ENCODE assay signal across 40 cellular contexts in the genomic region with DNA sequence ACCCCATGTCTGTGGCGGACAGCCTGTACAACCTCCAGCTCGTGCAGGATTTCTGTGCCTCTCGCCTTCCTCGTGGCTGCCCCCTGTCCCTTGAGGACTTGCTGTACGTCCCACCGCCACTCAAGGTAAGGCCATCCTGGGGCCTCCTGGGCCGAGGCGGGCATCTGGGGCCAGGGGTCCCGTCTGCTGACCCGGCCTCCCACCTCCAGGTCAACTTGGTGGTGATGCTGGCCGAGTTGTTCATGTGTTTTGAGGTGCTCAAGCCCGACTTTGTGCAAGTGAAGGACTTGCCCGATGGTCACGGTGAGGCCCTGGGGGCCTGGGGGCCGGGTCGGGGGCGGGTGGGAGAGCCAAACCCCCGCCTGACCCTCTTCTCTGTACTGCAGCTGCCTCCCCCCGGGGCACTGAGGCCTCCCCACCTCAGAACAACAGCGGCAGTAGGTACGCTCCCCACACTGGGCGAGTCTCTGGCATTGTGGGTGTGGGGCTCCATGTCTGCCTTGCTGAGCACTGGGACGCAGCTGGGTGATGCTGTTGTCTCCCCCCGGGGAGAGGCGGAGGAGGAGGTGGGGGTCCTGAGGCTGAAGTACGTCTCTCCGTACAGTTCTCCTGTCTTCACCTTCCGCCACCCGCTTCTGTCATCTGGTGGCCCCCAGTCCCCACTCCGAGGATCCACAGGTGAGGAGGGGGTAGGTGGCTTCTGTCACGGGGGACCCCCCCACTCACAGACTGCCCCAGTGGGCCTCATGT. TPM values are rescaled to one million over a fixed set of nuclear protein-coding genes. Genes with fewer than 3 reads are reported as not detected.
"Had no signal": no experiment of that assay in that cellular context is flagged by ENCODE, and none has a peak within 500 bp of the region (broad histone marks: within the 10 kb centered on the region; RNA-seq: fewer than 3 reads in every experiment).

No MANE protein-coding gene starts in this region.

- ATAC-seq: activated CD4-positive, alpha-beta T cell treated with anti-CD3 and anti-CD28 coated beads for 36 hours; activated CD4-positive, CD25-positive, alpha-beta regulatory T cell treated with anti-CD3 and anti-CD28 coated beads, Interleukin-2, amount 50 U/mL, for 24 hours; activated CD8-positive, alpha-beta memory T cell treated with anti-CD3 and anti-CD28 coated beads, Interleukin-2, amount 10 ng/mL, durations not matched to agents 7 days and 5 days; activated CD8-positive, alpha-beta T cell treated with anti-CD3 and anti-CD28 coated beads, Interleukin-2, amount 10 ng/mL, durations not matched to agents 7 days and 5 days; activated naive CD4-positive, alpha-beta T cell treated with anti-CD3 and anti-CD28 coated beads, Interleukin-2, amount 50 U/mL, for 72 hours; activated T-cell treated with anti-CD3 and anti-CD28 coated beads, Interleukin-2, amount 50 U/mL, for 4 hours; activated T-cell treated with anti-CD3 and anti-CD28 coated beads, Interleukin-2, amount 50 U/mL, for 72 hours; WTC11 had no signal

- FAIRE-seq: astrocyte, TTC549 had no signal

- H3K27ac Mint-ChIP-seq: activated CD4-positive, alpha-beta memory T cell treated with anti-CD3 and anti-CD28 coated beads, Interleukin-2, amount 10 ng/mL, durations not matched to agents 7 days and 5 days; activated CD4-positive, alpha-beta T cell treated with anti-CD3 and anti-CD28 coated beads for 36 hours; activated CD4-positive, alpha-beta T cell treated with anti-CD3 and anti-CD28 coated beads, Interleukin-2, amount 10 ng/mL, durations not matched to agents 7 days and 5 days; activated CD8-positive, alpha-beta memory T cell treated with anti-CD3 and anti-CD28 coated beads, Interleukin-2, amount 10 ng/mL, durations not matched to agents 7 days and 5 days; activated CD8-positive, alpha-beta T cell treated with anti-CD3 and anti-CD28 coated beads, Interleukin-2, amount 10 ng/mL, durations not matched to agents 7 days and 5 days; activated naive CD4-positive, alpha-beta T cell treated with anti-CD3 and anti-CD28 coated beads for 36 hours; activated naive CD4-positive, alpha-beta T cell treated with anti-CD3 and anti-CD28 coated beads, Interleukin-2, amount 50 U/mL, for 72 hours; activated naive CD8-positive, alpha-beta T cell treated with anti-CD3 and anti-CD28 coated beads for 36 hours; activated T-cell treated with anti-CD3 and anti-CD28 coated beads, Interleukin-2, amount 50 U/mL, for 72 hours; activated T-helper 2 cell treated with anti-CD3 and anti-CD28 coated beads, Interferon-gamma antibody, Interleukin-2, Interleukin-4, amounts not matched to agents 10 μg/mL and 5 μg/mL and 100 μg/mL, durations not matched to agents 14 hours and 24 hours and 36 hours; T-helper 1 cell treated with Interleukin-12 subunit alpha and Interleukin-12 subunit beta and Interleukin-4 antibody, amounts not matched to agents 30 μg/mL and 1 μg/mL, for 36 hours; T-helper 2 cell treated with Interferon-gamma antibody and Interleukin-4, amounts not matched to agents 5 μg/mL and 100 μg/mL, for 36 hours; WTC11 had no signal

- DNase-seq: activated CD4-positive, alpha-beta memory T cell treated with anti-CD3 and anti-CD28 coated beads, Interleukin-2, amount 10 ng/mL, durations not matched to agents 7 days and 5 days; activated CD4-positive, alpha-beta T cell treated with anti-CD3 and anti-CD28 coated beads for 1 hour; activated CD4-positive, alpha-beta T cell treated with anti-CD3 and anti-CD28 coated beads for 36 hours; activated CD4-positive, alpha-beta T cell treated with anti-CD3 and anti-CD28 coated beads for 48 hours; activated CD4-positive, alpha-beta T cell treated with anti-CD3 and anti-CD28 coated beads, Interleukin-2, amount 10 ng/mL, durations not matched to agents 7 days and 5 days; activated CD4-positive, alpha-beta T cell treated with anti-CD3 and anti-CD28 coated beads, Interleukin-2, amount 50 U/mL, for 48 hours; activated CD4-positive, CD25-positive, alpha-beta regulatory T cell; activated CD8-positive, alpha-beta memory T cell treated with anti-CD3 and anti-CD28 coated beads for 24 hours; activated CD8-positive, alpha-beta memory T cell treated with anti-CD3 and anti-CD28 coated beads, Interleukin-2, amount 10 ng/mL, durations not matched to agents 7 days and 5 days; activated CD8-positive, alpha-beta memory T cell treated with anti-CD3 and anti-CD28 coated beads, Interleukin-2, amount 50 U/mL, for 48 hours; activated CD8-positive, alpha-beta T cell treated with anti-CD3 and anti-CD28 coated beads, Interleukin-2, amount 10 ng/mL, durations not matched to agents 7 days and 5 days; activated effector memory CD4-positive, alpha-beta T cell treated with Interleukin-2 at 50 U/mL for 16 hours; activated gamma-delta T cell treated with Interleukin-2 at 50 U/mL for 16 hours; activated naive CD4-positive, alpha-beta T cell; activated naive CD4-positive, alpha-beta T cell treated with anti-CD3 and anti-CD28 coated beads for 36 hours; activated naive CD4-positive, alpha-beta T cell treated with anti-CD3 and anti-CD28 coated beads, Interleukin-2, amount 50 U/mL, for 16 hours; activated naive CD8-positive, alpha-beta T cell treated with anti-CD3 and anti-CD28 coated beads for 36 hours; activated T-cell treated with anti-CD3 and anti-CD28 coated beads, Interleukin-2, amount 50 U/mL, for 4 hours; activated T-cell treated with anti-CD3 and anti-CD28 coated beads, Interleukin-2, amount 50 U/mL, for 72 hours; adrenal gland; amniotic stem cell; aorta; body of pancreas; brain microvascular endothelial cell; central memory CD4-positive, alpha-beta T cell; SW 1271; T-helper 1 cell; T-helper 2 cell; T-helper 9 cell had no signal

- H3K27me3 ChIP-seq: adrenal gland, body of pancreas, brain microvascular endothelial cell, breast epithelium had no signal

- H3K4me3 Mint-ChIP-seq: activated CD4-positive, alpha-beta memory T cell treated with anti-CD3 and anti-CD28 coated beads, Interleukin-2, amount 10 ng/mL, durations not matched to agents 7 days and 5 days; activated CD4-positive, alpha-beta T cell treated with anti-CD3 and anti-CD28 coated beads for 36 hours; activated CD4-positive, alpha-beta T cell treated with anti-CD3 and anti-CD28 coated beads, Interleukin-2, amount 10 ng/mL, durations not matched to agents 7 days and 5 days; activated CD8-positive, alpha-beta memory T cell treated with anti-CD3 and anti-CD28 coated beads, Interleukin-2, amount 10 ng/mL, durations not matched to agents 7 days and 5 days; activated CD8-positive, alpha-beta T cell treated with anti-CD3 and anti-CD28 coated beads, Interleukin-2, amount 10 ng/mL, durations not matched to agents 7 days and 5 days; activated naive CD4-positive, alpha-beta T cell treated with anti-CD3 and anti-CD28 coated beads for 36 hours; activated naive CD8-positive, alpha-beta T cell treated with anti-CD3 and anti-CD28 coated beads for 36 hours; activated T-cell treated with anti-CD3 and anti-CD28 coated beads, Interleukin-2, amount 50 U/mL, for 4 hours; activated T-cell treated with anti-CD3 and anti-CD28 coated beads, Interleukin-2, amount 50 U/mL, for 72 hours; T-helper 1 cell treated with Interleukin-12 subunit alpha and Interleukin-12 subunit beta and Interleukin-4 antibody, amounts not matched to agents 30 μg/mL and 1 μg/mL, for 36 hours; T-helper 2 cell treated with Interferon-gamma antibody and Interleukin-4, amounts not matched to agents 5 μg/mL and 100 μg/mL, for 36 hours; WTC11 had no signal

- H3K4me1 Mint-ChIP-seq: activated CD4-positive, alpha-beta memory T cell treated with anti-CD3 and anti-CD28 coated beads, Interleukin-2, amount 10 ng/mL, durations not matched to agents 7 days and 5 days; activated CD4-positive, alpha-beta T cell treated with anti-CD3 and anti-CD28 coated beads for 36 hours; activated CD8-positive, alpha-beta memory T cell treated with anti-CD3 and anti-CD28 coated beads, Interleukin-2, amount 10 ng/mL, durations not matched to agents 7 days and 5 days; activated naive CD8-positive, alpha-beta T cell treated with anti-CD3 and anti-CD28 coated beads for 36 hours; WTC11 had no signal

- H3K4me3 ChIP-seq: adrenal gland, body of pancreas, breast epithelium had no signal

- H3K27ac ChIP-seq: adrenal gland, body of pancreas, brain microvascular endothelial cell, breast epithelium, VCaP had no signal

- H3K9me3 ChIP-seq: adrenal gland, body of pancreas, breast epithelium had no signal

- H3K36me3 Mint-ChIP-seq: activated CD8-positive, alpha-beta memory T cell treated with anti-CD3 and anti-CD28 coated beads, Interleukin-2, amount 10 ng/mL, durations not matched to agents 7 days and 5 days; activated naive CD4-positive, alpha-beta T cell treated with anti-CD3 and anti-CD28 coated beads, Interleukin-2, amount 50 U/mL, for 72 hours; activated naive CD8-positive, alpha-beta T cell treated with anti-CD3 and anti-CD28 coated beads for 36 hours had no signal

- H3K36me3 ChIP-seq: adrenal gland, brain microvascular endothelial cell, breast epithelium had no signal

- H3K4me1 ChIP-seq: adrenal gland, body of pancreas, breast epithelium had no signal

- H3K27me3 Mint-ChIP-seq: activated CD4-positive, alpha-beta memory T cell treated with anti-CD3 and anti-CD28 coated beads, Interleukin-2, amount 10 ng/mL, durations not matched to agents 7 days and 5 days; activated CD4-positive, alpha-beta T cell treated with anti-CD3 and anti-CD28 coated beads for 36 hours; activated CD4-positive, alpha-beta T cell treated with anti-CD3 and anti-CD28 coated beads, Interleukin-2, amount 10 ng/mL, durations not matched to agents 7 days and 5 days; activated CD8-positive, alpha-beta memory T cell treated with anti-CD3 and anti-CD28 coated beads, Interleukin-2, amount 10 ng/mL, durations not matched to agents 7 days and 5 days had no signal

- H3K9me3 Mint-ChIP-seq: activated CD4-positive, alpha-beta memory T cell treated with anti-CD3 and anti-CD28 coated beads, Interleukin-2, amount 10 ng/mL, durations not matched to agents 7 days and 5 days; activated CD4-positive, alpha-beta T cell treated with anti-CD3 and anti-CD28 coated beads, Interleukin-2, amount 10 ng/mL, durations not matched to agents 7 days and 5 days; activated naive CD4-positive, alpha-beta T cell treated with anti-CD3 and anti-CD28 coated beads for 36 hours; activated naive CD4-positive, alpha-beta T cell treated with anti-CD3 and anti-CD28 coated beads, Interleukin-2, amount 50 U/mL, for 72 hours; activated naive CD8-positive, alpha-beta T cell treated with anti-CD3 and anti-CD28 coated beads for 36 hours; activated T-cell treated with anti-CD3 and anti-CD28 coated beads, Interleukin-2, amount 50 U/mL, for 4 hours; activated T-cell treated with anti-CD3 and anti-CD28 coated beads, Interleukin-2, amount 50 U/mL, for 72 hours; activated T-helper 2 cell treated with anti-CD3 and anti-CD28 coated beads, Interferon-gamma antibody, Interleukin-2, Interleukin-4, amounts not matched to agents 10 μg/mL and 5 μg/mL and 100 μg/mL, durations not matched to agents 14 hours and 24 hours and 36 hours; T-helper 1 cell treated with Interleukin-12 subunit alpha and Interleukin-12 subunit beta and Interleukin-4 antibody, amounts not matched to agents 30 μg/mL and 1 μg/mL, for 36 hours; T-helper 2 cell treated with Interferon-gamma antibody and Interleukin-4, amounts not matched to agents 5 μg/mL and 100 μg/mL, for 36 hours; WTC11 had no signal

RNA-seq across cellular contexts. Expression of gene CAMSAP3, which starts 15.0 kb away (rescaled TPM):
- total RNA-seq: aorta, cardiac septum had no signal

RNA-seq across cellular contexts. Expression of gene PCP2, which starts 22.9 kb away (rescaled TPM):
- total RNA-seq: aorta, astrocyte, body of pancreas, cardiac septum had no signal
- polyA plus RNA-seq: aorta had no signal
